ENCODE assay signal across 9 cellular contexts in genomic region chr15:43440721-43441281, GRCh38. TPM values are rescaled to one million over a fixed set of nuclear protein-coding genes. Genes with fewer than 3 reads are reported as not detected.
DNase-seq lines count a peak whose midpoint lies in the region; ATAC-seq and TF ChIP-seq lines count a peak whose summit lies in the region.
"Had no signal": no experiment of that assay in that cellular context is flagged by ENCODE, and none has a peak within 500 bp of the region (broad histone marks: within the 10 kb centered on the region; RNA-seq: fewer than 3 reads in every experiment).

No MANE protein-coding gene starts in this region.

- H3K9me3 Mint-ChIP-seq in activated naive CD8-positive, alpha-beta T cell treated with anti-CD3 and anti-CD28 coated beads, Interleukin-2, amount 50 U/mL, for 24 hours = no peaks in the 10 kb centered on the region
- H3K9me3 Mint-ChIP-seq: dendritic cell treated with granulocyte-macrophage colony-stimulating factor and Interleukin-4, amounts not matched to agents 40 ng/mL and 50 ng/mL, for 4 days had no signal

- WGBS in heart left ventricle, 4 donors = 29 to 33% (median 30%) methylated on average over 4 of the region's 4 CpGs
- 27% methylated on average over 4 of the region's 4 CpGs for WGBS in prostate gland

- TF ChIP-seq POLR2A in heart left ventricle (IDR thresholded peaks at IDR 0.05) = no peak
- TF ChIP-seq POLR2A in prostate gland (IDR thresholded peaks at IDR 0.05) = no peak

- no peaks in the 10 kb centered on the region for H3K27me3 ChIP-seq in heart left ventricle
- no peaks in the 10 kb centered on the region for H3K27me3 ChIP-seq in prostate gland (replicated peaks; ENCODE audit: insufficient read depth)

- intact Hi-C loops in heart left ventricle (cut with DNase I) = loop anchor here in 2 of 10 donors (5.0 to 10.0 kb wide), 2 partner anchors 72 to 74 kb away; partner anchors contain the start of gene MAP1A (in 1 of the 2)
- intact Hi-C loops in prostate gland (cut with DNase I) = loop anchor here (5.0 kb wide), 1 partner anchor 72 kb away; no protein-coding TSS in a partner anchor

- H3K27ac ChIP-seq in heart left ventricle (peak overlapping the region in 11 of 12 donors; percentile 4 to 75 (median 54)), prostate gland (no peak overlapping the region)

- peaks cover 0 to 16% (median 9%) of the 10 kb centered on the region in 12 donors for H3K4me1 ChIP-seq in heart left ventricle
- no peaks in the 10 kb centered on the region for H3K4me1 ChIP-seq in prostate gland (replicated peaks)

- peak; percentile 9 to 57 (median 39) for TF ChIP-seq CTCF in heart left ventricle (IDR thresholded peaks at IDR 0.05)
- TF ChIP-seq CTCF in prostate gland (IDR thresholded peaks at IDR 0.05) = peak in 2 of 4 experiments; percentile 65 to 66

- peaks cover 14% of the 10 kb centered on the region for H3K4me1 Mint-ChIP-seq in activated naive CD8-positive, alpha-beta T cell treated with anti-CD3 and anti-CD28 coated beads, Interleukin-2, amount 50 U/mL, for 24 hours

- peak overlapping the region; percentile 29 for H3K4me3 Mint-ChIP-seq in activated naive CD8-positive, alpha-beta T cell treated with anti-CD3 and anti-CD28 coated beads, Interleukin-2, amount 50 U/mL, for 24 hours
- H3K4me3 Mint-ChIP-seq: dendritic cell treated with granulocyte-macrophage colony-stimulating factor and Interleukin-4, amounts not matched to agents 40 ng/mL and 50 ng/mL, for 4 days had no signal

- DNase-seq in GM04503 (ENCODE audit: low read depth) (peak; percentile 97), NOMO-1 (lab: John Stamatoyannopoulos, UW; ENCODE audit: unreplicated experiment in 2 of 2) (peak; percentile 93 to 97), heart left ventricle (peak in 3 of 5 donors; percentile 25 to 31 (median 25)), prostate gland (ENCODE audit: low spot score) (peak; percentile 7)
- DNase-seq in activated naive CD8-positive, alpha-beta T cell treated with anti-CD3 and anti-CD28 coated beads, Interleukin-2, amount 50 U/mL, for 24 hours = peak; percentile 15
- no peak for DNase-seq in effector CD4-positive, alpha-beta T cell

- H3K27me3 Mint-ChIP-seq in activated naive CD8-positive, alpha-beta T cell treated with anti-CD3 and anti-CD28 coated beads, Interleukin-2, amount 50 U/mL, for 24 hours = no peaks in the 10 kb centered on the region
- H3K27me3 Mint-ChIP-seq: dendritic cell treated with granulocyte-macrophage colony-stimulating factor and Interleukin-4, amounts not matched to agents 40 ng/mL and 50 ng/mL, for 4 days had no signal

- H3K9me3 ChIP-seq in heart left ventricle (no peaks in the 10 kb centered on the region), prostate gland (no peaks in the 10 kb centered on the region)

- H3K36me3 Mint-ChIP-seq in activated naive CD8-positive, alpha-beta T cell treated with anti-CD3 and anti-CD28 coated beads, Interleukin-2, amount 50 U/mL, for 24 hours (ENCODE audit: low read depth) = peaks cover 22% of the 10 kb centered on the region

- H3K36me3 ChIP-seq in heart left ventricle = peaks cover 0 to 85% (median 52%) of the 10 kb centered on the region in 9 donors
- H3K36me3 ChIP-seq in prostate gland = peaks cover 0 to 4% of the 10 kb centered on the region in 2 donors

- H3K27ac Mint-ChIP-seq in activated naive CD8-positive, alpha-beta T cell treated with anti-CD3 and anti-CD28 coated beads, Interleukin-2, amount 50 U/mL, for 24 hours = peak overlapping the region; percentile 93
- H3K27ac Mint-ChIP-seq: dendritic cell treated with granulocyte-macrophage colony-stimulating factor and Interleukin-4, amounts not matched to agents 40 ng/mL and 50 ng/mL, for 4 days had no signal

- H3K4me3 ChIP-seq in heart left ventricle = no peak overlapping the region
- no peak overlapping the region for H3K4me3 ChIP-seq in prostate gland

- peak; percentile 52 for ATAC-seq in HG03103 (IDR thresholded peaks at IDR 0.05; ENCODE audit: low read depth, unreplicated experiment)
- peak; percentile 98 for ATAC-seq in activated naive CD8-positive, alpha-beta T cell treated with anti-CD3 and anti-CD28 coated beads, Interleukin-2, amount 50 U/mL, for 24 hours
- peak; percentile 89 to 97 (median 96) for ATAC-seq in heart left ventricle
- ATAC-seq in HG03457 (IDR thresholded peaks at IDR 0.05; ENCODE audit: unreplicated experiment) = no peak

RNA-seq across cellular contexts. Expression of gene TP53BP1, which starts 52.2 kb away (rescaled TPM):
- total RNA-seq in heart left ventricle = 10 to 100 TPM; 22.7 to 34.4 (median 27.8) TPM
- 10 to 100 TPM in 1 of 2 donors, 1 to 10 TPM in 1; 7.4 to 18.9 TPM for polyA plus RNA-seq in heart left ventricle
- total RNA-seq in prostate gland = 10 to 100 TPM; 36.3 to 73.6 TPM

Comparison
In these comparisons a context has a peak if more than half of its experiments do, and no peak if none do; other contexts are left out.
1. H3K27ac ChIP-seq: peak in heart left ventricle (11 of 12); none in prostate gland (0 of 2).